21 cellular contexts compared by ENCODE assay signal in genomic region chr10:70655316-70655715, GRCh38. TPM values are rescaled to one million over a fixed set of nuclear protein-coding genes. Genes with fewer than 3 reads are reported as not detected.
"Had no signal": no experiment of that assay in that cellular context is flagged by ENCODE, and none has a peak within 500 bp of the region (broad histone marks: within the 10 kb centered on the region; RNA-seq: fewer than 3 reads in every experiment).

No MANE protein-coding gene starts in this region.

- H3K4me1 ChIP-seq: body of pancreas, gastrocnemius medialis, right lobe of liver had no signal

- H3K27ac ChIP-seq: body of pancreas, esophagus muscularis mucosa, gastrocnemius medialis, left lung, neutrophil, right lobe of liver, testis had no signal

- H3K36me3 ChIP-seq: esophagus muscularis mucosa, gastrocnemius medialis, left lung, neutrophil, right lobe of liver had no signal

- H3K9me3 ChIP-seq: gastrocnemius medialis, neutrophil, right lobe of liver, testis had no signal

- H3K4me3 ChIP-seq: body of pancreas, esophagus muscularis mucosa, gastrocnemius medialis, left lung, right lobe of liver, testis had no signal

- DNase-seq: activated B cell treated with CpG ODN at 0.5 μM for 24 hours; activated CD4-positive, alpha-beta T cell treated with anti-CD3 and anti-CD28 coated beads for 36 hours; activated CD4-positive, alpha-beta T cell treated with anti-CD3 and anti-CD28 coated beads, Interleukin-2, amount 50 U/mL, for 4 hours; activated naive CD4-positive, alpha-beta T cell treated with anti-CD3 and anti-CD28 coated beads, Interleukin-2, amount 10 ng/mL, durations not matched to agents 7 days and 5 days; activated naive CD8-positive, alpha-beta T cell treated with anti-CD3 and anti-CD28 coated beads, Interleukin-2, amount 50 U/mL, for 24 hours; activated T-cell treated with anti-CD3 and anti-CD28 coated beads, Interleukin-2, amount 50 U/mL, for 48 hours; body of pancreas; caudate nucleus; gastrocnemius medialis; hippocampal formation; kidney glomerular epithelial cell; left lung; posterior cingulate gyrus; stimulated activated CD4-positive, alpha-beta T cell treated with anti-CD3 and anti-CD28 coated beads, Interleukin-2, amount 100 ng/mL, for 48 hours; stimulated activated naive CD4-positive, alpha-beta T cell; testis; trophoblast cell had no signal

- ATAC-seq: activated CD4-positive, alpha-beta T cell treated with anti-CD3 and anti-CD28 coated beads for 36 hours; activated naive CD8-positive, alpha-beta T cell treated with anti-CD3 and anti-CD28 coated beads, Interleukin-2, amount 50 U/mL, for 24 hours; body of pancreas; gastrocnemius medialis; left lung; right lobe of liver had no signal

- H3K27me3 ChIP-seq: body of pancreas, esophagus muscularis mucosa, left lung, neutrophil, right lobe of liver, testis had no signal

RNA-seq across cellular contexts. Expression of gene ADAMTS14, which starts 17.0 kb away (rescaled TPM):
- total RNA-seq: activated CD4-positive, alpha-beta T cell treated with anti-CD3 and anti-CD28 coated beads for 36 hours; lung microvascular endothelial cell had no signal

RNA-seq across cellular contexts. Expression of gene PRF1, which starts 52.8 kb away (rescaled TPM):
- total RNA-seq: lung microvascular endothelial cell had no signal
